Comparison of ENCODE assay signal across 20 cellular contexts in the genomic region with DNA sequence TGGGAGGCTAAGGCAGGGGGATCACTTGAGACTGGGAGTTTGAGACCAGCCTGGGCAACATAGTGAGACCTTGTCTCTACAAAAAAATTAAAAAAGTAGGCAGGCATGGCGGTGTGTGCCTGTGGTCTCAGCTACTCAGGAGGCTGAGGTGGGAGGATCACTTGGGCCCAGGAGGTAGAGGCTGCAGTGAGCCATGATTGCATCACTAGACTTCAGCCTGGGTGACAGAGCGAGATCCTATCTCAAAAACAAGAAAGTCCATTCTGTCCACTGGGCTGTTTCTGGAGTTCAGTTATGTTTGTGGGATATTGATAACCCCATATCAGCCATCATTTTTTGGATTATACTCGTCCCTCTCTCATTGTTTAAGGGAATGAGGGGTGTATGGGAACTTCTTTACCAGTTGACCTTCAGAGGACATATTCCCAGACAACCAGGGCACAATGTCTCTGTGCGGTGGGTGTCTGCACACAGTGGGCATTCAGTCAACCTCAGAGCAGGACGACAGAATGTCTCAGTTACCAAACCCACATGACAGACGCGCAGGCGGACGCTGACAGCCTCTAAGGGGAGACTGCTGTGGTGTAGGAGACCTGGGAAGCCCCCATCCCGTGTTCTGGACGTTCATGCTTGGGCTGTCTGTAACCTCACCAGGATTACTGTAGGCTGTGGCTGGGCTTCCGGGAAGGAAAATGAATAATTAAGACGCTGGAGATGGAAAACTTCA.
DNase-seq lines count a peak whose midpoint lies in the region; ATAC-seq lines count a peak whose summit lies in the region.
"Had no signal": no experiment of that assay in that cellular context is flagged by ENCODE, and none has a peak within 500 bp of the region (broad histone marks: within the 10 kb centered on the region; RNA-seq: fewer than 3 reads in every experiment).

No MANE protein-coding gene starts in this region.

- ATAC-seq in activated CD8-positive, alpha-beta T cell treated with anti-CD3 and anti-CD28 coated beads, Interleukin-2, amount 10 ng/mL, durations not matched to agents 7 days and 5 days: no peak
- ATAC-seq in memory B cell (ENCODE audit: low read depth): no peak
- no peak for ATAC-seq in stimulated activated naive CD8-positive, alpha-beta T cell treated with anti-CD3 and anti-CD28 coated beads, Interleukin-15, Interleukin-2, amounts not matched to agents 100 U/mL and 50 U/mL, for 24 hours
- ATAC-seq in GM18873 (IDR thresholded peaks at IDR 0.05; ENCODE audit: low FRiP score, unreplicated experiment): no peak
- ATAC-seq: activated T-cell treated with anti-CD3 and anti-CD28 coated beads, Interleukin-2, amount 50 U/mL, for 4 hours; Panc1; pancreas; sciatic nerve had no signal

- H3K27ac Mint-ChIP-seq in activated naive CD4-positive, alpha-beta T cell treated with anti-CD3 and anti-CD28 coated beads, Interleukin-2, amount 50 U/mL, for 24 hours: peak overlapping the region; percentile 51
- peak overlapping the region; percentile 0 for H3K27ac Mint-ChIP-seq in activated CD8-positive, alpha-beta T cell treated with anti-CD3 and anti-CD28 coated beads, Interleukin-2, amount 10 ng/mL, durations not matched to agents 7 days and 5 days
- H3K27ac Mint-ChIP-seq in memory B cell: peak overlapping the region; percentile 74
- H3K27ac Mint-ChIP-seq: activated CD4-positive, alpha-beta T cell treated with anti-CD3 and anti-CD28 coated beads, Interleukin-2, amount 10 ng/mL, durations not matched to agents 24 days and 14 days had no signal

- CTCF ChIA-PET in activated CD8-positive, alpha-beta T cell treated with anti-CD3 and anti-CD28 coated beads, Interleukin-2, amount 10 ng/mL, durations not matched to agents 7 days and 5 days (lab: Charles Lee): interaction anchor here (1.4 kb wide), 1 partner anchor 139 kb away, joined by 4 read pairs; no protein-coding TSS in a partner anchor

- H3K4me3 Mint-ChIP-seq in activated naive CD4-positive, alpha-beta T cell treated with anti-CD3 and anti-CD28 coated beads, Interleukin-2, amount 50 U/mL, for 24 hours: no peak overlapping the region
- H3K4me3 Mint-ChIP-seq in activated CD8-positive, alpha-beta T cell treated with anti-CD3 and anti-CD28 coated beads, Interleukin-2, amount 10 ng/mL, durations not matched to agents 7 days and 5 days: no peak overlapping the region
- no peak overlapping the region for H3K4me3 Mint-ChIP-seq in memory B cell
- H3K4me3 Mint-ChIP-seq: activated CD4-positive, alpha-beta T cell treated with anti-CD3 and anti-CD28 coated beads, Interleukin-2, amount 10 ng/mL, durations not matched to agents 24 days and 14 days; activated T-cell treated with anti-CD3 and anti-CD28 coated beads, Interleukin-2, amount 50 U/mL, for 4 hours; CD14-positive monocyte; T-helper 1 cell treated with Interleukin-12 subunit alpha and Interleukin-12 subunit beta and Interleukin-4 antibody, amounts not matched to agents 30 μg/mL and 1 μg/mL, for 36 hours had no signal

- no peak for DNase-seq in activated naive CD4-positive, alpha-beta T cell treated with anti-CD3 and anti-CD28 coated beads, Interleukin-2, amount 50 U/mL, for 16 hours
- DNase-seq in activated CD8-positive, alpha-beta T cell treated with anti-CD3 and anti-CD28 coated beads, Interleukin-2, amount 10 ng/mL, durations not matched to agents 7 days and 5 days: no peak
- DNase-seq in memory B cell (ENCODE audit: low spot score in 2 of 2) (no peak), NCI-H1694 treated with DMSO at 0.1 percent for 48 hours (lab: John Stamatoyannopoulos, UW) (no peak), NCI-H1694 (lab: John Stamatoyannopoulos, UW) (no peak)
- peak; percentile 1 for DNase-seq in stimulated activated naive CD8-positive, alpha-beta T cell treated with anti-CD3 and anti-CD28 coated beads, Interleukin-15, Interleukin-2, amounts not matched to agents 100 U/mL and 50 U/mL, for 24 hours
- DNase-seq: activated CD4-positive, alpha-beta T cell treated with anti-CD3 and anti-CD28 coated beads, Interleukin-2, amount 10 ng/mL, durations not matched to agents 24 days and 14 days; activated T-cell treated with anti-CD3 and anti-CD28 coated beads, Interleukin-2, amount 50 U/mL, for 4 hours; brain microvascular endothelial cell; cortex of kidney; DMS 273 treated with DMSO at 0.1 percent for 48 hours; HCEC 1CT; NCI-H446 had no signal

- POLR2A ChIA-PET in activated CD8-positive, alpha-beta T cell treated with anti-CD3 and anti-CD28 coated beads, Interleukin-2, amount 10 ng/mL, durations not matched to agents 7 days and 5 days (lab: Charles Lee): interaction anchor here (1.0 kb wide), 1 partner anchor 20 kb away, joined by 3 read pairs; no protein-coding TSS in a partner anchor

- no peaks in the 10 kb centered on the region for H3K9me3 Mint-ChIP-seq in activated naive CD4-positive, alpha-beta T cell treated with anti-CD3 and anti-CD28 coated beads, Interleukin-2, amount 50 U/mL, for 24 hours
- H3K9me3 Mint-ChIP-seq in activated CD8-positive, alpha-beta T cell treated with anti-CD3 and anti-CD28 coated beads, Interleukin-2, amount 10 ng/mL, durations not matched to agents 7 days and 5 days (ENCODE audit: insufficient read depth): no peaks in the 10 kb centered on the region
- no peaks in the 10 kb centered on the region for H3K9me3 Mint-ChIP-seq in memory B cell
- H3K9me3 Mint-ChIP-seq: activated CD4-positive, alpha-beta T cell treated with anti-CD3 and anti-CD28 coated beads, Interleukin-2, amount 10 ng/mL, durations not matched to agents 24 days and 14 days; activated T-cell treated with anti-CD3 and anti-CD28 coated beads, Interleukin-2, amount 50 U/mL, for 4 hours; T-helper 1 cell treated with Interleukin-12 subunit alpha and Interleukin-12 subunit beta and Interleukin-4 antibody, amounts not matched to agents 30 μg/mL and 1 μg/mL, for 36 hours had no signal

- H3K4me1 Mint-ChIP-seq in activated naive CD4-positive, alpha-beta T cell treated with anti-CD3 and anti-CD28 coated beads, Interleukin-2, amount 50 U/mL, for 24 hours: peaks cover 52% of the 10 kb centered on the region
- peaks cover 45% of the 10 kb centered on the region for H3K4me1 Mint-ChIP-seq in activated CD8-positive, alpha-beta T cell treated with anti-CD3 and anti-CD28 coated beads, Interleukin-2, amount 10 ng/mL, durations not matched to agents 7 days and 5 days (ENCODE audit: low read depth)
- peaks cover 29% of the 10 kb centered on the region for H3K4me1 Mint-ChIP-seq in memory B cell

- H3K36me3 Mint-ChIP-seq in activated naive CD4-positive, alpha-beta T cell treated with anti-CD3 and anti-CD28 coated beads, Interleukin-2, amount 50 U/mL, for 24 hours: peaks cover 7% of the 10 kb centered on the region
- peaks cover 52% of the 10 kb centered on the region for H3K36me3 Mint-ChIP-seq in activated CD8-positive, alpha-beta T cell treated with anti-CD3 and anti-CD28 coated beads, Interleukin-2, amount 10 ng/mL, durations not matched to agents 7 days and 5 days (ENCODE audit: low read depth)
- peaks cover 13% of the 10 kb centered on the region for H3K36me3 Mint-ChIP-seq in memory B cell

- no peaks in the 10 kb centered on the region for H3K27me3 Mint-ChIP-seq in activated naive CD4-positive, alpha-beta T cell treated with anti-CD3 and anti-CD28 coated beads, Interleukin-2, amount 50 U/mL, for 24 hours
- no peaks in the 10 kb centered on the region for H3K27me3 Mint-ChIP-seq in activated CD8-positive, alpha-beta T cell treated with anti-CD3 and anti-CD28 coated beads, Interleukin-2, amount 10 ng/mL, durations not matched to agents 7 days and 5 days (ENCODE audit: low read depth)
- H3K27me3 Mint-ChIP-seq in memory B cell: no peaks in the 10 kb centered on the region
- H3K27me3 Mint-ChIP-seq: activated CD4-positive, alpha-beta T cell treated with anti-CD3 and anti-CD28 coated beads, Interleukin-2, amount 10 ng/mL, durations not matched to agents 24 days and 14 days had no signal

Comparison
In these comparisons a context has a peak if more than half of its experiments do, and no peak if none do; other contexts are left out.
1. H3K27ac Mint-ChIP-seq: peak in every context shown above with its lines; median percentile 74 in memory B cell; 51 in activated naive CD4-positive, alpha-beta T cell treated with anti-CD3 and anti-CD28 coated beads, Interleukin-2, amount 50 U/mL, for 24 hours; 0 in activated CD8-positive, alpha-beta T cell treated with anti-CD3 and anti-CD28 coated beads, Interleukin-2, amount 10 ng/mL, durations not matched to agents 7 days and 5 days.